ENCODE assay signal across 1 cellular context in the genomic region with DNA sequence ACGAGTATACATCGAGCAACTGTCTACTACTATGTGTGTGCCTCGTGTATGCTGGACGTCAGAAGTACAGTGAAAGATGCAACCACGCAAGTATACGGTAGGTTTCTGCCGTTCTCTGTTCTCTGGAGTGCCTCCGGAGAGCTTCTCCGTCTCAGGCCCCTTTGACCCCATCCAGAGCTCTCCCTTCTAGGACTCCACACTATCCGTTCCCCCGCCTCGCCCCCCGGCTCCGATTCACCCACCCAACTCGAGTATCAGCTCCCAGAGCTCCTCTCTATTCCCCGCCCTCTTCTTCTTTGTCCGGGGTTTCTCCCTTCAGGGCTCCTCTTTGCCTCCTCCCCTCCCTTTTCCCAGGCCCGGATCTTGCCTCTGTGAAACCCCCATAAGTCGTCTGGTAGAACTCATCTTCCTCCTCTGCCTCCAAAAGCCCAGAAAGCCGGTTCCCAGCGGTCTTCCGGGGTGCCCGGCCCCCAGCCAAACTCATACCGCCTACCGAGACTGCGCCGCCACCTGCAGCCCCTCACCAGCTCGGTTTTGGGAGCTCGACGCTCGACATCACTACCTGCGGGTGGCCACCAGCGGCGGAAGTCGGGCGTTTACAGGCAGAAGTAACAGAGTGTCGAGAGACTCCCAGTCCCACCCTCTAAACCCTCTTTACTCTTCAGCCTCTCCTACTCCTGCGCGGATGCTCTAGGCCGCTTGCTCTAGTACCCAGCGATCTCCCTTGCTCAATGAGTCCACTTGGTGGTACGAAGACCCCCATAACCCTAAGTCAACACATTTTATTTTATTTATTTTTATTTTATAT.
A peak's percentile ranks its signal among the peaks of the same experiment; 100 is the strongest.
TF ChIP-seq lines count a peak whose summit lies in the region.

A gene with protein sequence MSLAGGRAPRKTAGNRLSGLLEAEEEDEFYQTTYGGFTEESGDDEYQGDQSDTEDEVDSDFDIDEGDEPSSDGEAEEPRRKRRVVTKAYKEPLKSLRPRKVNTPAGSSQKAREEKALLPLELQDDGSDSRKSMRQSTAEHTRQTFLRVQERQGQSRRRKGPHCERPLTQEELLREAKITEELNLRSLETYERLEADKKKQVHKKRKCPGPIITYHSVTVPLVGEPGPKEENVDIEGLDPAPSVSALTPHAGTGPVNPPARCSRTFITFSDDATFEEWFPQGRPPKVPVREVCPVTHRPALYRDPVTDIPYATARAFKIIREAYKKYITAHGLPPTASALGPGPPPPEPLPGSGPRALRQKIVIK (minus strand): TSS at position 560 of the 808 bp plus-strand sequence. CDS start 76 bp downstream, at position 484.

TF ChIP-seq in HepG2, 621 proteins besides CTCF, POLR2A, EP300 and RAD21 (continued from another document and continues in another):
- TF ChIP-seq, protein P1, sequence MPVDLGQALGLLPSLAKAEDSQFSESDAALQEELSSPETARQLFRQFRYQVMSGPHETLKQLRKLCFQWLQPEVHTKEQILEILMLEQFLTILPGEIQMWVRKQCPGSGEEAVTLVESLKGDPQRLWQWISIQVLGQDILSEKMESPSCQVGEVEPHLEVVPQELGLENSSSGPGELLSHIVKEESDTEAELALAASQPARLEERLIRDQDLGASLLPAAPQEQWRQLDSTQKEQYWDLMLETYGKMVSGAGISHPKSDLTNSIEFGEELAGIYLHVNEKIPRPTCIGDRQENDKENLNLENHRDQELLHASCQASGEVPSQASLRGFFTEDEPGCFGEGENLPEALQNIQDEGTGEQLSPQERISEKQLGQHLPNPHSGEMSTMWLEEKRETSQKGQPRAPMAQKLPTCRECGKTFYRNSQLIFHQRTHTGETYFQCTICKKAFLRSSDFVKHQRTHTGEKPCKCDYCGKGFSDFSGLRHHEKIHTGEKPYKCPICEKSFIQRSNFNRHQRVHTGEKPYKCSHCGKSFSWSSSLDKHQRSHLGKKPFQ (CRISPR knock-in tag; IDR thresholded peaks at IDR 0.05; ENCODE audit: insufficient replicate concordance) = peak; percentile 40
- TF ChIP-seq, protein P2, sequence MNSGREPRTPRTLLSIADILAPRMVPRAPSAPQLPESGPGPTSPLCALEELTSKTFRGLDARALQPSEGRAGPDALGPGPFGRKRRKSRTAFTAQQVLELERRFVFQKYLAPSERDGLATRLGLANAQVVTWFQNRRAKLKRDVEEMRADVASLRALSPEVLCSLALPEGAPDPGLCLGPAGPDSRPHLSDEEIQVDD (CRISPR knock-in tag; IDR thresholded peaks at IDR 0.05; ENCODE audit: borderline replicate concordance) = no peak
- TF ChIP-seq, protein P3, sequence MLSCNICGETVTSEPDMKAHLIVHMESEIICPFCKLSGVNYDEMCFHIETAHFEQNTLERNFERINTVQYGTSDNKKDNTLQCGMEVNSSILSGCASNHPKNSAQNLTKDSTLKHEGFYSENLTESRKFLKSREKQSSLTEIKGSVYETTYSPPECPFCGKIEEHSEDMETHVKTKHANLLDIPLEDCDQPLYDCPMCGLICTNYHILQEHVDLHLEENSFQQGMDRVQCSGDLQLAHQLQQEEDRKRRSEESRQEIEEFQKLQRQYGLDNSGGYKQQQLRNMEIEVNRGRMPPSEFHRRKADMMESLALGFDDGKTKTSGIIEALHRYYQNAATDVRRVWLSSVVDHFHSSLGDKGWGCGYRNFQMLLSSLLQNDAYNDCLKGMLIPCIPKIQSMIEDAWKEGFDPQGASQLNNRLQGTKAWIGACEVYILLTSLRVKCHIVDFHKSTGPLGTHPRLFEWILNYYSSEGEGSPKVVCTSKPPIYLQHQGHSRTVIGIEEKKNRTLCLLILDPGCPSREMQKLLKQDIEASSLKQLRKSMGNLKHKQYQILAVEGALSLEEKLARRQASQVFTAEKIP (CRISPR knock-in tag; IDR thresholded peaks at IDR 0.05; ENCODE audit: borderline replicate concordance) = no peak
- TF ChIP-seq ZNF674 (CRISPR knock-in tag; IDR thresholded peaks at IDR 0.05; ENCODE audit: low read depth) (no peak), SIN3B (IDR thresholded peaks at IDR 0.05; ENCODE audit: low read length) (peak; percentile 79; the same call in 1 of the 2 replicates), HNF1A (IDR thresholded peaks at IDR 0.05; ENCODE audit: low read depth) (peak; percentile 55), HNF1A (CRISPR knock-in tag; IDR thresholded peaks at IDR 0.05; ENCODE audit: borderline replicate concordance) (no peak), ZSCAN30 (CRISPR knock-in tag; IDR thresholded peaks at IDR 0.05) (no peak), REPIN1 (CRISPR knock-in tag; IDR thresholded peaks at IDR 0.05; ENCODE audit: borderline replicate concordance, low read depth) (peak; percentile 86; the same call in 1 of the 2 replicates), ZNF577 (CRISPR knock-in tag; IDR thresholded peaks at IDR 0.05; ENCODE audit: borderline replicate concordance, low read depth) (no peak), ATM (IDR thresholded peaks at IDR 0.05; ENCODE audit: borderline replicate concordance) (no peak), ZNF367 (CRISPR knock-in tag; IDR thresholded peaks at IDR 0.05; ENCODE audit: borderline replicate concordance) (no peak; the same call in 1 of the 2 replicates), POLR2AphosphoS5 (IDR thresholded peaks at IDR 0.05; ENCODE audit: low read depth, low read length) (peak; percentile 96), ZNF567 (CRISPR knock-in tag; IDR thresholded peaks at IDR 0.05; ENCODE audit: borderline replicate concordance) (0 out of 2 replicates have a peak, but pooled peaks have one; percentile 89), ZNF282 (IDR thresholded peaks at IDR 0.05; ENCODE audit: partially characterized antibody) (no peak), HMGXB4 (CRISPR knock-in tag; IDR thresholded peaks at IDR 0.05; ENCODE audit: borderline replicate concordance in 1 of 2, low read depth in 1 of 2) (peak; percentile 86 to 88), RBFOX2 (IDR thresholded peaks at IDR 0.05; ENCODE audit: low read depth, low read length) (peak; percentile 82), MATR3 (CRISPR knock-in tag; IDR thresholded peaks at IDR 0.05) (no peak), PBX2 (CRISPR knock-in tag; IDR thresholded peaks at IDR 0.05) (no peak), ZNF547 (CRISPR knock-in tag; IDR thresholded peaks at IDR 0.05) (no peak), U2AF1 (optimal IDR thresholded peaks at IDR 0.05; ENCODE audit: low read depth, low read length) (no peak), ZNF777 (CRISPR knock-in tag; IDR thresholded peaks at IDR 0.05) (0 out of 2 replicates have a peak, but pooled peaks have one; percentile 29), SMARCE1 (IDR thresholded peaks at IDR 0.05; ENCODE audit: borderline replicate concordance) (no peak), ZSCAN20 (CRISPR knock-in tag; IDR thresholded peaks at IDR 0.05; ENCODE audit: borderline replicate concordance) (no peak), NCOR1 (IDR thresholded peaks at IDR 0.05; ENCODE audit: borderline replicate concordance, low read length) (no peak), TGIF2 (CRISPR knock-in tag; IDR thresholded peaks at IDR 0.05) (no peak), RORA (CRISPR knock-in tag; IDR thresholded peaks at IDR 0.05) (no peak), ZNF737 (CRISPR knock-in tag; IDR thresholded peaks at IDR 0.05; ENCODE audit: borderline replicate concordance) (no peak), ZMAT3 (CRISPR knock-in tag; conservative IDR thresholded peaks at IDR 0.05) (peak; percentile 62; the same call in 1 of the 2 replicates), SNRNP70 (IDR thresholded peaks at IDR 0.05; ENCODE audit: low read depth, low read length) (no peak), PRMT3 (CRISPR knock-in tag; IDR thresholded peaks at IDR 0.05; ENCODE audit: borderline replicate concordance, low read depth) (no peak), ZNF597 (CRISPR knock-in tag; IDR thresholded peaks at IDR 0.05) (no peak), GABPB1 (CRISPR knock-in tag; IDR thresholded peaks at IDR 0.05) (peak; percentile 97), NFYC (CRISPR knock-in tag; IDR thresholded peaks at IDR 0.05) (peak; percentile 41; the same call in 1 of the 2 replicates), HOXA9 (CRISPR knock-in tag; IDR thresholded peaks at IDR 0.05; ENCODE audit: borderline replicate concordance) (no peak), MIXL1 (CRISPR knock-in tag; IDR thresholded peaks at IDR 0.05) (peak; percentile 80), HHEX (CRISPR knock-in tag; IDR thresholded peaks at IDR 0.05) (no peak), SP4 (CRISPR knock-in tag; IDR thresholded peaks at IDR 0.05) (peak; percentile 77; the same call in 1 of the 2 replicates), ZNF484 (CRISPR knock-in tag; IDR thresholded peaks at IDR 0.05; ENCODE audit: borderline replicate concordance, low read depth) (no peak), TMF1 (CRISPR knock-in tag; IDR thresholded peaks at IDR 0.05; ENCODE audit: low read depth) (0 out of 2 replicates have a peak, but pooled peaks have one; percentile 70), ZBTB14 (CRISPR knock-in tag; IDR thresholded peaks at IDR 0.05) (no peak), ZNF792 (CRISPR knock-in tag; IDR thresholded peaks at IDR 0.05) (peak; percentile 93)
- TF ChIP-seq, protein P4, sequence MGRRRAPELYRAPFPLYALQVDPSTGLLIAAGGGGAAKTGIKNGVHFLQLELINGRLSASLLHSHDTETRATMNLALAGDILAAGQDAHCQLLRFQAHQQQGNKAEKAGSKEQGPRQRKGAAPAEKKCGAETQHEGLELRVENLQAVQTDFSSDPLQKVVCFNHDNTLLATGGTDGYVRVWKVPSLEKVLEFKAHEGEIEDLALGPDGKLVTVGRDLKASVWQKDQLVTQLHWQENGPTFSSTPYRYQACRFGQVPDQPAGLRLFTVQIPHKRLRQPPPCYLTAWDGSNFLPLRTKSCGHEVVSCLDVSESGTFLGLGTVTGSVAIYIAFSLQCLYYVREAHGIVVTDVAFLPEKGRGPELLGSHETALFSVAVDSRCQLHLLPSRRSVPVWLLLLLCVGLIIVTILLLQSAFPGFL (CRISPR knock-in tag; IDR thresholded peaks at IDR 0.05) = no peak
- TF ChIP-seq, protein P5, sequence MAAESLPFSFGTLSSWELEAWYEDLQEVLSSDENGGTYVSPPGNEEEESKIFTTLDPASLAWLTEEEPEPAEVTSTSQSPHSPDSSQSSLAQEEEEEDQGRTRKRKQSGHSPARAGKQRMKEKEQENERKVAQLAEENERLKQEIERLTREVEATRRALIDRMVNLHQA (CRISPR knock-in tag; IDR thresholded peaks at IDR 0.05) = no peak
